Comparison of ENCODE assay signal across 2 cellular contexts in the genomic region with DNA sequence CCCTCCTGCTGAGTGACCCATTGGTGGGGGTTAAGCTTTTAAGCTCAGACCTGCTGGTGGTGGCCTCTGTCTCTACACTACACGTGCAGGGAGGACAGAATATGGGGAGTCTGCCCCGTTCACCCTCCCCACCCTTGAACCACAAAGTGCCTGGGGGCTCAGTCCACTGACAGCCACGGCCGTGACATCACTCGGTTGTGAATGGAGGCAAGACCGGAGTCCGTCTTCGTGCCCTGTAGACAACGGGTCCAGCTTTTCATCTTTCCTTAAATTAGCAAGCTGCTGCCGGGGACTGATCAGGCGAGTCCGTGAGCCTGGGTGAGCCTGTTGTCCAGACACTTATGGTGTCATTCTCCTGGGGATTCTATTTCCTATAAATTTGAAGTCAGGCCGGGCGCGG.
TF ChIP-seq lines count a peak whose summit lies in the region.

No MANE protein-coding gene starts in this region.

TF ChIP-seq in H1, 55 proteins besides CTCF, POLR2A, EP300 and RAD21 (continues in another document):
- TF ChIP-seq GABPA (IDR thresholded peaks at IDR 0.05; ENCODE audit: borderline replicate concordance, insufficient read depth, low read length) (no peak), SIN3A (conservative IDR thresholded peaks at IDR 0.05 in 1 of 2, IDR thresholded peaks at IDR 0.05 in 1 of 2; ENCODE audit: low read depth in 1 of 2, low read length in 2 of 2) (no peak), KDM4A (IDR thresholded peaks at IDR 0.05; ENCODE audit: low read depth, low read length, severe bottlenecking) (no peak), PHF8 (conservative IDR thresholded peaks at IDR 0.05; ENCODE audit: low read depth, low read length) (no peak), ASH2L (IDR thresholded peaks at IDR 0.05; ENCODE audit: low read length) (no peak), BRCA1 (IDR thresholded peaks at IDR 0.05; ENCODE audit: low read depth, low read length) (no peak), POU5F1 (IDR thresholded peaks at IDR 0.05; ENCODE audit: low read depth, low read length) (no peak), HDAC2 (IDR thresholded peaks at IDR 0.05; ENCODE audit: borderline replicate concordance in 1 of 2, low read depth in 2 of 2, low read length in 2 of 2) (no peak), CHD2 (IDR thresholded peaks at IDR 0.05; ENCODE audit: low read length) (no peak), NANOG (IDR thresholded peaks at IDR 0.05; ENCODE audit: insufficient read depth, low read depth, low read length, poor library complexity, severe bottlenecking) (no peak), SIX5 (IDR thresholded peaks at IDR 0.05; ENCODE audit: low read depth, low read length) (no peak), CHD1 (IDR thresholded peaks at IDR 0.05; ENCODE audit: low read depth, low read length) (no peak)
- TF ChIP-seq, protein P1, sequence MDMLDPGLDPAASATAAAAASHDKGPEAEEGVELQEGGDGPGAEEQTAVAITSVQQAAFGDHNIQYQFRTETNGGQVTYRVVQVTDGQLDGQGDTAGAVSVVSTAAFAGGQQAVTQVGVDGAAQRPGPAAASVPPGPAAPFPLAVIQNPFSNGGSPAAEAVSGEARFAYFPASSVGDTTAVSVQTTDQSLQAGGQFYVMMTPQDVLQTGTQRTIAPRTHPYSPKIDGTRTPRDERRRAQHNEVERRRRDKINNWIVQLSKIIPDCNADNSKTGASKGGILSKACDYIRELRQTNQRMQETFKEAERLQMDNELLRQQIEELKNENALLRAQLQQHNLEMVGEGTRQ (IDR thresholded peaks at IDR 0.05; ENCODE audit: low read length) = no peak
- TF ChIP-seq, protein P2, sequence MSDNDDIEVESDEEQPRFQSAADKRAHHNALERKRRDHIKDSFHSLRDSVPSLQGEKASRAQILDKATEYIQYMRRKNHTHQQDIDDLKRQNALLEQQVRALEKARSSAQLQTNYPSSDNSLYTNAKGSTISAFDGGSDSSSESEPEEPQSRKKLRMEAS (IDR thresholded peaks at IDR 0.05) = no peak
- TF ChIP-seq, protein P3, sequence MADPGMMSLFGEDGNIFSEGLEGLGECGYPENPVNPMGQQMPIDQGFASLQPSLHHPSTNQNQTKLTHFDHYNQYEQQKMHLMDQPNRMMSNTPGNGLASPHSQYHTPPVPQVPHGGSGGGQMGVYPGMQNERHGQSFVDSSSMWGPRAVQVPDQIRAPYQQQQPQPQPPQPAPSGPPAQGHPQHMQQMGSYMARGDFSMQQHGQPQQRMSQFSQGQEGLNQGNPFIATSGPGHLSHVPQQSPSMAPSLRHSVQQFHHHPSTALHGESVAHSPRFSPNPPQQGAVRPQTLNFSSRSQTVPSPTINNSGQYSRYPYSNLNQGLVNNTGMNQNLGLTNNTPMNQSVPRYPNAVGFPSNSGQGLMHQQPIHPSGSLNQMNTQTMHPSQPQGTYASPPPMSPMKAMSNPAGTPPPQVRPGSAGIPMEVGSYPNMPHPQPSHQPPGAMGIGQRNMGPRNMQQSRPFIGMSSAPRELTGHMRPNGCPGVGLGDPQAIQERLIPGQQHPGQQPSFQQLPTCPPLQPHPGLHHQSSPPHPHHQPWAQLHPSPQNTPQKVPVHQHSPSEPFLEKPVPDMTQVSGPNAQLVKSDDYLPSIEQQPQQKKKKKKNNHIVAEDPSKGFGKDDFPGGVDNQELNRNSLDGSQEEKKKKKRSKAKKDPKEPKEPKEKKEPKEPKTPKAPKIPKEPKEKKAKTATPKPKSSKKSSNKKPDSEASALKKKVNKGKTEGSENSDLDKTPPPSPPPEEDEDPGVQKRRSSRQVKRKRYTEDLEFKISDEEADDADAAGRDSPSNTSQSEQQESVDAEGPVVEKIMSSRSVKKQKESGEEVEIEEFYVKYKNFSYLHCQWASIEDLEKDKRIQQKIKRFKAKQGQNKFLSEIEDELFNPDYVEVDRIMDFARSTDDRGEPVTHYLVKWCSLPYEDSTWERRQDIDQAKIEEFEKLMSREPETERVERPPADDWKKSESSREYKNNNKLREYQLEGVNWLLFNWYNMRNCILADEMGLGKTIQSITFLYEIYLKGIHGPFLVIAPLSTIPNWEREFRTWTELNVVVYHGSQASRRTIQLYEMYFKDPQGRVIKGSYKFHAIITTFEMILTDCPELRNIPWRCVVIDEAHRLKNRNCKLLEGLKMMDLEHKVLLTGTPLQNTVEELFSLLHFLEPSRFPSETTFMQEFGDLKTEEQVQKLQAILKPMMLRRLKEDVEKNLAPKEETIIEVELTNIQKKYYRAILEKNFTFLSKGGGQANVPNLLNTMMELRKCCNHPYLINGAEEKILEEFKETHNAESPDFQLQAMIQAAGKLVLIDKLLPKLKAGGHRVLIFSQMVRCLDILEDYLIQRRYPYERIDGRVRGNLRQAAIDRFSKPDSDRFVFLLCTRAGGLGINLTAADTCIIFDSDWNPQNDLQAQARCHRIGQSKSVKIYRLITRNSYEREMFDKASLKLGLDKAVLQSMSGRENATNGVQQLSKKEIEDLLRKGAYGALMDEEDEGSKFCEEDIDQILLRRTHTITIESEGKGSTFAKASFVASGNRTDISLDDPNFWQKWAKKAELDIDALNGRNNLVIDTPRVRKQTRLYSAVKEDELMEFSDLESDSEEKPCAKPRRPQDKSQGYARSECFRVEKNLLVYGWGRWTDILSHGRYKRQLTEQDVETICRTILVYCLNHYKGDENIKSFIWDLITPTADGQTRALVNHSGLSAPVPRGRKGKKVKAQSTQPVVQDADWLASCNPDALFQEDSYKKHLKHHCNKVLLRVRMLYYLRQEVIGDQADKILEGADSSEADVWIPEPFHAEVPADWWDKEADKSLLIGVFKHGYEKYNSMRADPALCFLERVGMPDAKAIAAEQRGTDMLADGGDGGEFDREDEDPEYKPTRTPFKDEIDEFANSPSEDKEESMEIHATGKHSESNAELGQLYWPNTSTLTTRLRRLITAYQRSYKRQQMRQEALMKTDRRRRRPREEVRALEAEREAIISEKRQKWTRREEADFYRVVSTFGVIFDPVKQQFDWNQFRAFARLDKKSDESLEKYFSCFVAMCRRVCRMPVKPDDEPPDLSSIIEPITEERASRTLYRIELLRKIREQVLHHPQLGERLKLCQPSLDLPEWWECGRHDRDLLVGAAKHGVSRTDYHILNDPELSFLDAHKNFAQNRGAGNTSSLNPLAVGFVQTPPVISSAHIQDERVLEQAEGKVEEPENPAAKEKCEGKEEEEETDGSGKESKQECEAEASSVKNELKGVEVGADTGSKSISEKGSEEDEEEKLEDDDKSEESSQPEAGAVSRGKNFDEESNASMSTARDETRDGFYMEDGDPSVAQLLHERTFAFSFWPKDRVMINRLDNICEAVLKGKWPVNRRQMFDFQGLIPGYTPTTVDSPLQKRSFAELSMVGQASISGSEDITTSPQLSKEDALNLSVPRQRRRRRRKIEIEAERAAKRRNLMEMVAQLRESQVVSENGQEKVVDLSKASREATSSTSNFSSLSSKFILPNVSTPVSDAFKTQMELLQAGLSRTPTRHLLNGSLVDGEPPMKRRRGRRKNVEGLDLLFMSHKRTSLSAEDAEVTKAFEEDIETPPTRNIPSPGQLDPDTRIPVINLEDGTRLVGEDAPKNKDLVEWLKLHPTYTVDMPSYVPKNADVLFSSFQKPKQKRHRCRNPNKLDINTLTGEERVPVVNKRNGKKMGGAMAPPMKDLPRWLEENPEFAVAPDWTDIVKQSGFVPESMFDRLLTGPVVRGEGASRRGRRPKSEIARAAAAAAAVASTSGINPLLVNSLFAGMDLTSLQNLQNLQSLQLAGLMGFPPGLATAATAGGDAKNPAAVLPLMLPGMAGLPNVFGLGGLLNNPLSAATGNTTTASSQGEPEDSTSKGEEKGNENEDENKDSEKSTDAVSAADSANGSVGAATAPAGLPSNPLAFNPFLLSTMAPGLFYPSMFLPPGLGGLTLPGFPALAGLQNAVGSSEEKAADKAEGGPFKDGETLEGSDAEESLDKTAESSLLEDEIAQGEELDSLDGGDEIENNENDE (IDR thresholded peaks at IDR 0.05; ENCODE audit: insufficient replicate concordance, low read length) = no peak

TF ChIP-seq in HepG2, 621 proteins besides CTCF, POLR2A, EP300 and RAD21:
- TF ChIP-seq NFATC3 (CRISPR knock-in tag; IDR thresholded peaks at IDR 0.05) (no peak), FOSL2 (CRISPR knock-in tag; IDR thresholded peaks at IDR 0.05) (no peak), ZNF33A (CRISPR knock-in tag; IDR thresholded peaks at IDR 0.05; ENCODE audit: borderline replicate concordance) (no peak), HDAC1 (CRISPR knock-in tag; IDR thresholded peaks at IDR 0.05) (no peak)
